In the genomic region with DNA sequence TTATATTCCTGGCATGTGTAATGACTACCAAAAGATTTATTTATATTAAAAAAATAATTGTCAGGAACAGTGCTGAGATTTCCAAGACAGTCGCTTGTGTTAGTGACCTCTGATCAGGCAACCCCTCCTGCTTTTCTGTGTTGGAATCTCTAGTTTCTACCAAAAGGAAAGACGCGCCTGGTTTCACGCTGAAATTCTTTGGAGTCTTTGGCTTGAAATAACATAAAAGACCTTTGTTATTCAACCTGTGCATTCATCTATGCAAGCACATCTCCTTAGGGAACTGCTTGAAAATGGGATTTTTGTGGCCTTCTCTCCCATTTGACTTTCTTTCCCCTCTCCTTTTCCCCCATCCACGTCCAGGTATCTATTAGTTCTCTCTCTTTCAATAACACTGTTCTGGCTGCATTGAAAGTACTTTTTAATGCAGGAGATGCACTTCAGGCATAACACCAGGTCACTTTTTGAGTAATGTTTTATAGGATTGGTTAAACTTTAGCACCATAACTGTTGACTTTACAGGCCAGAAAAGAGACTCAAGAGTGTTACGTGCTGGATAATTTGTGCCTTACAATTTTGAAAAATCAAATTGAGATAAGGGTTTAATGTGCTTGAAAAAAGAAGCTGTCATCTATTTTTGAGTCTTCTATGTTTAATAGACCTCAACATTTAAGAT, we compare ENCODE assay signal across 19 cellular contexts.
"Had no signal": no experiment of that assay in that cellular context is flagged by ENCODE, and none has a peak within 500 bp of the region (broad histone marks: within the 10 kb centered on the region; RNA-seq: fewer than 3 reads in every experiment).

No MANE protein-coding gene starts in this region.

- H3K4me1 ChIP-seq: psoas muscle, sigmoid colon, spleen, suprapubic skin, upper lobe of left lung had no signal

- DNase-seq: activated CD4-positive, alpha-beta T cell treated with anti-CD3 and anti-CD28 coated beads, Interleukin-2, amount 50 U/mL, for 1 hour; activated CD8-positive, alpha-beta memory T cell treated with anti-CD3 and anti-CD28 coated beads for 24 hours; activated naive CD8-positive, alpha-beta T cell treated with anti-CD3 and anti-CD28 coated beads, Interleukin-2, amount 10 ng/mL, durations not matched to agents 7 days and 5 days; anterior cingulate cortex; brain microvascular endothelial cell; cortex of kidney; effector CD8-positive, alpha-beta T cell; foreskin fibroblast; glutamatergic neuron; psoas muscle; sigmoid colon; spleen; T-cell; T-helper 9 cell; upper lobe of left lung had no signal

- H3K4me3 Mint-ChIP-seq: activated naive CD8-positive, alpha-beta T cell treated with anti-CD3 and anti-CD28 coated beads, Interleukin-2, amount 10 ng/mL, durations not matched to agents 7 days and 5 days; activated T-helper 1 cell treated with anti-CD3 and anti-CD28 coated beads, Interleukin-12 subunit alpha, Interleukin-12 subunit beta, Interleukin-2, Interleukin-4 antibody, amounts not matched to agents 30 ng/mL and 10 ng/mL and 1 ng/mL, durations not matched to agents 14 hours and 24 hours and 36 hours; stimulated activated naive CD8-positive, alpha-beta T cell treated with anti-CD3 and anti-CD28 coated beads, Interleukin-15, Interleukin-2, amounts not matched to agents 100 ng/mL and 50 ng/mL, for 24 hours; T-cell had no signal

- H3K36me3 ChIP-seq: brain microvascular endothelial cell, sigmoid colon, spleen, suprapubic skin, upper lobe of left lung had no signal

- H3K36me3 Mint-ChIP-seq: activated naive CD8-positive, alpha-beta T cell treated with anti-CD3 and anti-CD28 coated beads, Interleukin-2, amount 10 ng/mL, durations not matched to agents 7 days and 5 days; T-cell had no signal

- H3K9me3 Mint-ChIP-seq: activated naive CD8-positive, alpha-beta T cell treated with anti-CD3 and anti-CD28 coated beads, Interleukin-2, amount 10 ng/mL, durations not matched to agents 7 days and 5 days; activated T-helper 1 cell treated with anti-CD3 and anti-CD28 coated beads, Interleukin-12 subunit alpha, Interleukin-12 subunit beta, Interleukin-2, Interleukin-4 antibody, amounts not matched to agents 30 ng/mL and 10 ng/mL and 1 ng/mL, durations not matched to agents 14 hours and 24 hours and 36 hours; stimulated activated naive CD8-positive, alpha-beta T cell treated with anti-CD3 and anti-CD28 coated beads, Interleukin-15, Interleukin-2, amounts not matched to agents 100 ng/mL and 50 ng/mL, for 24 hours; T-cell had no signal

- H3K27me3 ChIP-seq: brain microvascular endothelial cell, sigmoid colon, spleen, suprapubic skin, upper lobe of left lung had no signal

- ATAC-seq: activated CD4-positive, CD25-positive, alpha-beta regulatory T cell treated with anti-CD3 and anti-CD28 coated beads, Interleukin-2, amount 50 U/mL, for 24 hours; psoas muscle; T-cell had no signal

- H3K27ac Mint-ChIP-seq: activated naive CD8-positive, alpha-beta T cell treated with anti-CD3 and anti-CD28 coated beads, Interleukin-2, amount 10 ng/mL, durations not matched to agents 7 days and 5 days; activated T-helper 1 cell treated with anti-CD3 and anti-CD28 coated beads, Interleukin-12 subunit alpha, Interleukin-12 subunit beta, Interleukin-2, Interleukin-4 antibody, amounts not matched to agents 30 ng/mL and 10 ng/mL and 1 ng/mL, durations not matched to agents 14 hours and 24 hours and 36 hours; stimulated activated naive CD8-positive, alpha-beta T cell treated with anti-CD3 and anti-CD28 coated beads, Interleukin-15, Interleukin-2, amounts not matched to agents 100 ng/mL and 50 ng/mL, for 24 hours; T-cell had no signal

- H3K4me1 Mint-ChIP-seq: activated naive CD8-positive, alpha-beta T cell treated with anti-CD3 and anti-CD28 coated beads, Interleukin-2, amount 10 ng/mL, durations not matched to agents 7 days and 5 days; T-cell had no signal

- H3K9me3 ChIP-seq: psoas muscle, sigmoid colon, spleen, suprapubic skin, upper lobe of left lung had no signal

- H3K4me3 ChIP-seq: psoas muscle, sigmoid colon, spleen, suprapubic skin, upper lobe of left lung had no signal

- H3K27ac ChIP-seq: brain microvascular endothelial cell, psoas muscle, sigmoid colon, spleen, suprapubic skin, upper lobe of left lung had no signal
